Comparison of ENCODE assay signal across 1 cellular context in the genomic region with DNA sequence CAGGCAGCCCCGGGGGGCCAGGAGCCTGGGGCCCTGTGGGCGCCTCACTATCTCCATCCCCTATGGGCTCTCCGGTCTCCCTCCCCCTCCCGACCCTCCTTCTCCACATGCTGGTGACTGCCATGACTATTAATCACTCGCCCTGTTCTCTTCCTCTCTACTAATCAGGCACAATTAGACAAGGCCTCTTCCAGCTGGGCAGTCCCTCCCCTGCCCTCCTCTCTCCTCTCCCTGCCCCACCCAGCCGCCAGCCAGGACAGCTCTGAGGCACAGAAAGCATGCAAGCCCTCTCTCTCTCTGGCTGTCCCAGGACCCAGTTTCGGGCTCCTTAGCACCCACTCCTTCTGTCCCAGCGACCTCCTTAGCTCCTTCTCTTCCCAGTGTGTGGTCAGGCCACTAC.
TF ChIP-seq lines count a peak whose summit lies in the region.

No MANE protein-coding gene starts in this region.

TF ChIP-seq in HCT116, 20 proteins besides CTCF, POLR2A, EP300 and RAD21:
- no peak for TF ChIP-seq TCF7L2 (IDR thresholded peaks at IDR 0.05; ENCODE audit: borderline replicate concordance, extremely low read depth, insufficient read depth, insufficient read length)
